In the genomic region with DNA sequence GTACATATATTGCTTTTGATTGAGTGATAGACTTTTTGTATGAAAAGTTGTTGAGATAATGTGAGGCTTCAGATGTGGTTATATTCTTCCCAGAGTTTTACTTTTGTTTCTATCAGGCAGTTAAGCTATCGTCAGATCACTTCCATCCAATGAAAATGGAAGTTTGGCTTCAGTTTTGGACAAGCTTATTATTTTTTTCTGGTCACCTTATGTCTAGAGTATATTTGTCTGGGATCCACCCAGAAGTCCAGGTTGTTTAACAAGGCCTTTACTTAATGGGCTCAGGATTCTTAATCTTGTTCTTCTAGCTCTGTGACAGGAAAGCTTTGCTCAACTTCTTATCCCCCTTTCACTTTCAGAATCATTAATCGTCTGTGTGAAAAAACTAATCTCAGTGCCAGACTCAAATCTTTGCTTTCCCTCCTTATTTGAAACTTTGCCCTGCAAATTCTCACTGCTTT, we compare ENCODE assay signal across 8 cellular contexts.
DNase-seq lines count a peak whose midpoint lies in the region; ATAC-seq and TF ChIP-seq lines count a peak whose summit lies in the region.

No MANE protein-coding gene starts in this region.

- ATAC-seq in GM18498 (IDR thresholded peaks at IDR 0.05; ENCODE audit: unreplicated experiment) (peak; percentile 73), left ventricle myocardium superior (peak; percentile 38)

- peak overlapping the region; percentile 2 to 33 for H3K9ac ChIP-seq in stomach smooth muscle (ENCODE audit: low read length in 2 of 2)

- TF ChIP-seq CTCF in HFFc6 (IDR thresholded peaks at IDR 0.05): no peak

- H3K9me3 Mint-ChIP-seq in HFFc6: no peaks in the 10 kb centered on the region
- H3K9me3 Mint-ChIP-seq in T-helper 1 cell treated with Interleukin-12 subunit alpha and Interleukin-12 subunit beta and Interleukin-4 antibody, amounts not matched to agents 30 μg/mL and 1 μg/mL, for 36 hours: no peaks in the 10 kb centered on the region

- H3K4me3 Mint-ChIP-seq in HFFc6: peak overlapping the region; percentile 75; the same call in 1 of the 2 replicates
- peak overlapping the region; percentile 69 for H3K4me3 Mint-ChIP-seq in T-helper 1 cell treated with Interleukin-12 subunit alpha and Interleukin-12 subunit beta and Interleukin-4 antibody, amounts not matched to agents 30 μg/mL and 1 μg/mL, for 36 hours

- peaks cover 36% of the 10 kb centered on the region for H3K4me1 Mint-ChIP-seq in HFFc6 (ENCODE audit: low read depth)
- H3K4me1 Mint-ChIP-seq in T-helper 1 cell treated with Interleukin-12 subunit alpha and Interleukin-12 subunit beta and Interleukin-4 antibody, amounts not matched to agents 30 μg/mL and 1 μg/mL, for 36 hours (ENCODE audit: low read depth): peaks cover 28% of the 10 kb centered on the region

- H3K27me3 Mint-ChIP-seq in HFFc6 (ENCODE audit: insufficient read depth): no peaks in the 10 kb centered on the region
- H3K27me3 Mint-ChIP-seq in T-helper 1 cell treated with Interleukin-12 subunit alpha and Interleukin-12 subunit beta and Interleukin-4 antibody, amounts not matched to agents 30 μg/mL and 1 μg/mL, for 36 hours (ENCODE audit: low read depth): no peaks in the 10 kb centered on the region

- H3K9me3 ChIP-seq in stomach smooth muscle (ENCODE audit: control insufficient read depth in 2 of 2, low read length in 2 of 2): no peaks in the 10 kb centered on the region

- peak overlapping the region; percentile 4 for H3K27ac ChIP-seq in stomach smooth muscle (ENCODE audit: low read length)

- H3K27ac Mint-ChIP-seq in HFFc6: peak overlapping the region; percentile 64; the same call in 1 of the 2 replicates
- H3K27ac Mint-ChIP-seq in T-helper 1 cell treated with Interleukin-12 subunit alpha and Interleukin-12 subunit beta and Interleukin-4 antibody, amounts not matched to agents 30 μg/mL and 1 μg/mL, for 36 hours: peak overlapping the region; percentile 85

- peak overlapping the region; percentile 23 to 35 for H3K4me3 ChIP-seq in stomach smooth muscle (ENCODE audit: low read length in 2 of 2)

- DNase-seq in HFFc6: no peak
- DNase-seq in left ventricle myocardium superior: no peak
- no peak for DNase-seq in NCI-H1417 treated with DMSO at 0.1 percent for 48 hours (lab: John Stamatoyannopoulos, UW)
- no peak for DNase-seq in NCI-H345 treated with DMSO at 0.1 percent for 48 hours (lab: John Stamatoyannopoulos, UW; ENCODE audit: unreplicated experiment)
- DNase-seq in NCI-H69 (lab: John Stamatoyannopoulos, UW): no peak

- H3K27me3 ChIP-seq in stomach smooth muscle (ENCODE audit: control insufficient read depth in 1 of 2, insufficient read depth in 2 of 2, low read length in 2 of 2): no peaks in the 10 kb centered on the region

- no peaks in the 10 kb centered on the region for H3K36me3 Mint-ChIP-seq in HFFc6 (ENCODE audit: low read depth)
- H3K36me3 Mint-ChIP-seq in T-helper 1 cell treated with Interleukin-12 subunit alpha and Interleukin-12 subunit beta and Interleukin-4 antibody, amounts not matched to agents 30 μg/mL and 1 μg/mL, for 36 hours (ENCODE audit: low read depth): peaks cover 18% of the 10 kb centered on the region

- peaks cover 0 to 6% of the 10 kb centered on the region in 2 donors for H3K36me3 ChIP-seq in stomach smooth muscle (ENCODE audit: control insufficient read depth in 2 of 2, insufficient read depth in 2 of 2, low read length in 2 of 2)

- peaks cover 3% of the 10 kb centered on the region for H3K4me1 ChIP-seq in stomach smooth muscle (ENCODE audit: control insufficient read depth, insufficient read depth, low read length)

- intact Hi-C loops in left ventricle myocardium superior (cut with micrococcal nuclease): no loop called here
